In genomic region chr5:9342161-9342787, GRCh38 we compare ENCODE assay signal across 23 cellular contexts.
"Had no signal": no experiment of that assay in that cellular context is flagged by ENCODE, and none has a peak within 500 bp of the region (broad histone marks: within the 10 kb centered on the region; RNA-seq: fewer than 3 reads in every experiment).

No MANE protein-coding gene starts in this region.

- ATAC-seq: esophagus mucosa; left colon; natural killer cell treated with Interleukin-12 subunit alpha and Interleukin-12 subunit beta and Interleukin-15 and Interleukin-18, amount 100 ng/mL, for 72 hours; right lobe of liver; stimulated activated memory B cell treated with anti-CD40 and anti-IgM and Interleukin-4, amounts not matched to agents 10 μg/mL and 1 μg/mL and 100 μg/mL, for 72 hours had no signal

- H3K27me3 ChIP-seq: dorsolateral prefrontal cortex, neural progenitor cell, ovary, right lobe of liver, spleen, tibial artery, upper lobe of left lung, vagina had no signal

- H3K4me2 ChIP-seq: neural progenitor cell had no signal

- H3K4me1 Mint-ChIP-seq: memory B cell; neural progenitor cell; stimulated activated memory B cell treated with anti-CD40 and anti-IgM and Interleukin-4, amounts not matched to agents 10 μg/mL and 1 μg/mL and 100 μg/mL, for 72 hours had no signal

- H3K9me3 ChIP-seq: ovary, prostate gland, right lobe of liver, tibial artery, upper lobe of left lung, vagina had no signal

- H3K27me3 Mint-ChIP-seq: memory B cell; natural killer cell treated with Interleukin-12 subunit alpha and Interleukin-12 subunit beta and Interleukin-15 and Interleukin-18, amount 100 ng/mL, for 72 hours; stimulated activated memory B cell treated with anti-CD40 and anti-IgM and Interleukin-4, amounts not matched to agents 10 μg/mL and 1 μg/mL and 100 μg/mL, for 72 hours; stimulated activated naive CD8-positive, alpha-beta T cell treated with anti-CD3 and anti-CD28 coated beads, Interleukin-15, Interleukin-2, amounts not matched to agents 100 ng/mL and 50 ng/mL, for 24 hours had no signal

- H3K4me1 ChIP-seq: neural progenitor cell, prostate gland, right lobe of liver, spleen, tibial artery, upper lobe of left lung, vagina had no signal

- DNase-seq: cortex of kidney; dorsolateral prefrontal cortex; effector CD8-positive, alpha-beta T cell; left colon; midbrain; nucleus accumbens; ovary; retina; right lobe of liver; spleen; stimulated activated CD4-positive, alpha-beta T cell treated with anti-CD3 and anti-CD28 coated beads, Interleukin-15, amount 100 ng/mL, for 24 hours; stimulated activated CD4-positive, alpha-beta T cell treated with anti-CD3 and anti-CD28 coated beads, Interleukin-1b, Interleukin-23, amount 100 ng/mL, for 48 hours; stimulated activated CD4-positive, alpha-beta T cell treated with anti-CD3 and anti-CD28 coated beads, Interleukin-4, amount 100 ng/mL, for 24 hours; tibial artery; upper lobe of left lung had no signal

- H3K27ac Mint-ChIP-seq: memory B cell; natural killer cell treated with Interleukin-12 subunit alpha and Interleukin-12 subunit beta and Interleukin-15 and Interleukin-18, amount 100 ng/mL, for 72 hours; neural progenitor cell; stimulated activated memory B cell treated with anti-CD40 and anti-IgM and Interleukin-4, amounts not matched to agents 10 μg/mL and 1 μg/mL and 100 μg/mL, for 72 hours; stimulated activated naive CD8-positive, alpha-beta T cell treated with anti-CD3 and anti-CD28 coated beads, Interleukin-15, Interleukin-2, amounts not matched to agents 100 ng/mL and 50 ng/mL, for 24 hours had no signal

- H3K4me3 Mint-ChIP-seq: memory B cell; natural killer cell treated with Interleukin-12 subunit alpha and Interleukin-12 subunit beta and Interleukin-15 and Interleukin-18, amount 100 ng/mL, for 72 hours; neural progenitor cell; stimulated activated memory B cell treated with anti-CD40 and anti-IgM and Interleukin-4, amounts not matched to agents 10 μg/mL and 1 μg/mL and 100 μg/mL, for 72 hours; stimulated activated naive CD8-positive, alpha-beta T cell treated with anti-CD3 and anti-CD28 coated beads, Interleukin-15, Interleukin-2, amounts not matched to agents 100 ng/mL and 50 ng/mL, for 24 hours had no signal

- H3K27ac ChIP-seq: dorsolateral prefrontal cortex, neural progenitor cell, ovary, prostate gland, right lobe of liver, spleen, tibial artery, vagina had no signal

- H2AFZ ChIP-seq: neural progenitor cell had no signal

- H3K36me3 ChIP-seq: neural progenitor cell, ovary, prostate gland, spleen, tibial artery, upper lobe of left lung, vagina had no signal

- H3K9ac ChIP-seq: neural progenitor cell had no signal

- H3K36me3 Mint-ChIP-seq: memory B cell; natural killer cell treated with Interleukin-12 subunit alpha and Interleukin-12 subunit beta and Interleukin-15 and Interleukin-18, amount 100 ng/mL, for 72 hours; neural progenitor cell; stimulated activated memory B cell treated with anti-CD40 and anti-IgM and Interleukin-4, amounts not matched to agents 10 μg/mL and 1 μg/mL and 100 μg/mL, for 72 hours had no signal

- H3K4me3 ChIP-seq: dorsolateral prefrontal cortex, neural progenitor cell, ovary, prostate gland, right lobe of liver, spleen, tibial artery, upper lobe of left lung, vagina had no signal
